ENCODE assay signal across 21 cellular contexts in the genomic region with DNA sequence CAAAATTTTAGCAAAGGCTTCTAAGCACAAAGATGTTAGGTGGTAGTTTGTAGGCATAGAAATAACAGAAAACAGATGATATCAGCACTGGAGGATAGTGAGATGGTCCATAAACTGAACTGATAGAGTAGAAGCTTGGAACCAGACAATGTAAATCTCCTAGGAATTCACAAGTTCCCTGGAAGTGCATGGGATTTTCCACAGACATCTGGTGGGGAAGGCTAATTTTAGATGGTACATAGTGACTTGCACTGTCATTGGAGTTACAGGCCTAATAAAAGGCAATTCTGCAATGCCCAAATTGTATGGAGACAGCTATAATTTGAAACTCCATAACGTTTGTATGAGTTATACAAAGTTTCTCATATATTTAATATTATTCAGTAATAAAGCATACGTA.
"Had no signal": no experiment of that assay in that cellular context is flagged by ENCODE, and none has a peak within 500 bp of the region (broad histone marks: within the 10 kb centered on the region; RNA-seq: fewer than 3 reads in every experiment).

No MANE protein-coding gene starts in this region.

- H3K27me3 ChIP-seq: heart left ventricle, right atrium auricular region, right lobe of liver, spleen, suprapubic skin, transverse colon, upper lobe of left lung, vagina had no signal

- H3K36me3 ChIP-seq: heart left ventricle, lower lobe of right lung, right atrium auricular region, right lobe of liver, spleen, suprapubic skin, transverse colon, upper lobe of left lung, vagina had no signal

- ATAC-seq: heart left ventricle; lower lobe of right lung; naive thymus-derived CD4-positive, alpha-beta T cell; right lobe of liver; stimulated activated effector memory CD8-positive, alpha-beta T cell treated with anti-CD3 and anti-CD28 coated beads, Interleukin-12 subunit alpha, Interleukin-12 subunit beta, amount 100 ng/mL, for 72 hours had no signal

- H3K4me1 ChIP-seq: lower lobe of right lung, right atrium auricular region, right lobe of liver, spleen, suprapubic skin, transverse colon, upper lobe of left lung, vagina had no signal

- H3K27ac ChIP-seq: lower lobe of right lung, right atrium auricular region, right lobe of liver, skin epidermis, spleen, suprapubic skin, transverse colon, upper lobe of left lung, vagina had no signal

- DNase-seq: glutamatergic neuron; heart left ventricle; hypothalamus; immature natural killer cell; kidney; lower lobe of right lung; mammary epithelial cell; mesenchymal stem cell; naive thymus-derived CD4-positive, alpha-beta T cell; nucleus accumbens; right lobe of liver; spleen; stimulated activated CD4-positive, alpha-beta T cell treated with anti-CD3 and anti-CD28 coated beads, Interleukin-4, amount 100 ng/mL, for 24 hours; stimulated activated naive CD4-positive, alpha-beta T cell; transverse colon; upper lobe of left lung had no signal

- H3K4me3 ChIP-seq: heart left ventricle, lower lobe of right lung, right atrium auricular region, right lobe of liver, skin epidermis, spleen, suprapubic skin, transverse colon, upper lobe of left lung, vagina had no signal

- H3K9me3 ChIP-seq: heart left ventricle, lower lobe of right lung, right atrium auricular region, right lobe of liver, spleen, suprapubic skin, transverse colon, upper lobe of left lung, vagina had no signal
